Comparison of ENCODE assay signal across 23 cellular contexts in genomic region chr5:59266410-59266809, GRCh38.
"Had no signal": no experiment of that assay in that cellular context is flagged by ENCODE, and none has a peak within 500 bp of the region (broad histone marks: within the 10 kb centered on the region; RNA-seq: fewer than 3 reads in every experiment).

No MANE protein-coding gene starts in this region.

- H2AFZ ChIP-seq: neural progenitor cell, parathyroid adenoma had no signal

- H3K9me3 ChIP-seq: tibial nerve, uterus had no signal

- H3K4me2 ChIP-seq: neural progenitor cell had no signal

- H3K27ac ChIP-seq: dorsolateral prefrontal cortex, neural progenitor cell, parathyroid adenoma, tibial nerve, uterus had no signal

- H3K4me3 ChIP-seq: cardiac muscle cell, dorsolateral prefrontal cortex, neural progenitor cell, tibial nerve, uterus had no signal

- ATAC-seq: activated CD8-positive, alpha-beta T cell treated with anti-CD3 and anti-CD28 coated beads for 36 hours; activated T-helper 17 cell treated with anti-CD3 and anti-CD28 coated beads, Interleukin-2, amount 50 U/mL, for 72 hours; stimulated activated naive CD8-positive, alpha-beta T cell treated with anti-CD3 and anti-CD28 coated beads, Interleukin-15, Interleukin-2, amounts not matched to agents 100 U/mL and 50 U/mL, for 24 hours had no signal

- H3K27me3 ChIP-seq: cardiac muscle cell, dorsolateral prefrontal cortex, neural progenitor cell, tibial nerve, uterus had no signal

- DNase-seq: activated CD4-positive, alpha-beta T cell treated with anti-CD3 and anti-CD28 coated beads for 48 hours; activated CD4-positive, CD25-positive, alpha-beta regulatory T cell; activated CD8-positive, alpha-beta T cell treated with anti-CD3 and anti-CD28 coated beads for 36 hours; activated naive CD4-positive, alpha-beta T cell; activated naive CD8-positive, alpha-beta T cell treated with anti-CD3 and anti-CD28 coated beads for 36 hours; activated T-cell treated with anti-CD3 and anti-CD28 coated beads, Interleukin-2, amount 50 U/mL, for 1 hour; amniotic stem cell; dorsolateral prefrontal cortex; foreskin fibroblast; glutamatergic neuron; hypothalamus; islet precursor cell; midbrain; naive B cell; retina; stimulated activated CD4-positive, alpha-beta T cell treated with anti-CD3 and anti-CD28 coated beads, Interleukin-2, amount 100 ng/mL, for 24 hours; stimulated activated naive CD8-positive, alpha-beta T cell treated with anti-CD3 and anti-CD28 coated beads, Interleukin-15, Interleukin-2, amounts not matched to agents 100 U/mL and 50 U/mL, for 24 hours; uterus had no signal

- H3K79me2 ChIP-seq: parathyroid adenoma had no signal

- H3K36me3 ChIP-seq: cardiac muscle cell, neural progenitor cell, tibial nerve, uterus had no signal

- H3K4me1 ChIP-seq: tibial nerve, uterus had no signal
